1 cellular context compared by ENCODE assay signal in the genomic region with DNA sequence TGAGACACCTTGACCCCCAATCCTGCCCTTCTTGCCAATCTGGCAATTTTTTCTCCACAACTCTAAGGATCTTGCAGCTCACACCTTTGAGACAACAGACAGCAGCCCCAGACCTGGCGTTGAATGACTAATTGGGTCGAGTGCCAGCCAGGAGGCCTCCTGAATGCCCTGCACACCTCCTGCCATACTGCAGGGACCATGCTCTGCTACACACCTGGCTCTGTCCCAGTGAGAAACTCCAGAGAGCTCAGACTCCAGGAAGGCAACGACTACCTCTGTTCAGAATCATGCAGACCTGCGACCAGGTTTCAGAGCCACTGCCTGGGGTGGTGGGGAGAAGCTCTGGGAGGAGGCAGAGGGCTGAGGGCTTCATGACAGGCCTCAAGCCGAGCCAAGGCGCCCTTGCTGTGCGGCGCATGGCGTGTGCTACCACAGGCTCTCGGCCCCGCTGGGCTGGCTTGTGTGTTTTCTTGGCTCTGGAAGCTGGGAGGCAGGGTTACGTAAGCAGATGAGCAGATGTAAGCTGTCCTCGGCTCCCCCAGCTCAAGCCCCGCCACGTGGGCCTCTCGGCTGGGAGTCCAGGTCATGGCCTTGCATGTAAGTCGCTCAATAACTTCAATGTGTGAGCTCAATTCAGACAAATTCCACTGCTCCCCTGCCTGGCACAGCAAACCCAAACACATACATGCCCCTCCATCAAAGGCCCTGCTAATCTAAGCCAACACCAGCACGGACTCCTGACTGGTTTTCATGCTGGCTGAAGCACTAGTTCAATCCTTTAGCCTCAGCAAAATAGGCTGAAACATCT.
TF ChIP-seq lines count a peak whose summit lies in the region.

No MANE protein-coding gene starts in this region.

TF ChIP-seq in HepG2, 621 proteins besides CTCF, POLR2A, EP300 and RAD21 (continued from another document and continues in another):
- TF ChIP-seq, protein P1, sequence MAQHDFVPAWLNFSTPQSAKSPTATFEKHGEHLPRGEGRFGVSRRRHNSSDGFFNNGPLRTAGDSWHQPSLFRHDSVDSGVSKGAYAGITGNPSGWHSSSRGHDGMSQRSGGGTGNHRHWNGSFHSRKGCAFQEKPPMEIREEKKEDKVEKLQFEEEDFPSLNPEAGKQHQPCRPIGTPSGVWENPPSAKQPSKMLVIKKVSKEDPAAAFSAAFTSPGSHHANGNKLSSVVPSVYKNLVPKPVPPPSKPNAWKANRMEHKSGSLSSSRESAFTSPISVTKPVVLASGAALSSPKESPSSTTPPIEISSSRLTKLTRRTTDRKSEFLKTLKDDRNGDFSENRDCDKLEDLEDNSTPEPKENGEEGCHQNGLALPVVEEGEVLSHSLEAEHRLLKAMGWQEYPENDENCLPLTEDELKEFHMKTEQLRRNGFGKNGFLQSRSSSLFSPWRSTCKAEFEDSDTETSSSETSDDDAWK (CRISPR knock-in tag; IDR thresholded peaks at IDR 0.05) = no peak
- TF ChIP-seq ZBTB3 (CRISPR knock-in tag; IDR thresholded peaks at IDR 0.05; ENCODE audit: borderline replicate concordance, low read depth) (0 out of 2 replicates have a peak, but pooled peaks have one; percentile 79), ZBTB38 (CRISPR knock-in tag; IDR thresholded peaks at IDR 0.05) (peak; percentile 88), ISL2 (CRISPR knock-in tag; IDR thresholded peaks at IDR 0.05) (peak; percentile 62; the same call in 1 of the 2 replicates), ZBED4 (CRISPR knock-in tag; IDR thresholded peaks at IDR 0.05; ENCODE audit: borderline replicate concordance) (peak; percentile 36; the same call in 1 of the 2 replicates), ZMAT5 (CRISPR knock-in tag; IDR thresholded peaks at IDR 0.05; ENCODE audit: borderline replicate concordance, low read depth) (no peak), TGIF2 (CRISPR knock-in tag; IDR thresholded peaks at IDR 0.05) (peak; percentile 82), ETV5 (CRISPR knock-in tag; IDR thresholded peaks at IDR 0.05; ENCODE audit: borderline replicate concordance) (peak; percentile 68; the same call in 1 of the 2 replicates), IRX3 (CRISPR knock-in tag; IDR thresholded peaks at IDR 0.05; ENCODE audit: borderline replicate concordance, low read depth) (peak; percentile 56; the same call in 1 of the 2 replicates), ZNF614 (CRISPR knock-in tag; IDR thresholded peaks at IDR 0.05; ENCODE audit: borderline replicate concordance) (peak; percentile 85), KMT2A (CRISPR knock-in tag; IDR thresholded peaks at IDR 0.05) (peak; percentile 90), SOX6 (IDR thresholded peaks at IDR 0.05) (no peak), SOX6 (CRISPR knock-in tag; IDR thresholded peaks at IDR 0.05) (peak; percentile 91), ZNF563 (CRISPR knock-in tag; IDR thresholded peaks at IDR 0.05) (peak; percentile 43; the same call in 1 of the 2 replicates), STAG1 (CRISPR knock-in tag; IDR thresholded peaks at IDR 0.05) (peak; percentile 34), PRDM4 (CRISPR knock-in tag; IDR thresholded peaks at IDR 0.05; ENCODE audit: borderline replicate concordance) (no peak), ZMYM4 (CRISPR knock-in tag; IDR thresholded peaks at IDR 0.05) (peak; percentile 91), ZMAT3 (CRISPR knock-in tag; conservative IDR thresholded peaks at IDR 0.05) (peak; percentile 90), PHF20 (CRISPR knock-in tag; IDR thresholded peaks at IDR 0.05) (peak; percentile 32; the same call in 1 of the 2 replicates)
- TF ChIP-seq, protein P2, sequence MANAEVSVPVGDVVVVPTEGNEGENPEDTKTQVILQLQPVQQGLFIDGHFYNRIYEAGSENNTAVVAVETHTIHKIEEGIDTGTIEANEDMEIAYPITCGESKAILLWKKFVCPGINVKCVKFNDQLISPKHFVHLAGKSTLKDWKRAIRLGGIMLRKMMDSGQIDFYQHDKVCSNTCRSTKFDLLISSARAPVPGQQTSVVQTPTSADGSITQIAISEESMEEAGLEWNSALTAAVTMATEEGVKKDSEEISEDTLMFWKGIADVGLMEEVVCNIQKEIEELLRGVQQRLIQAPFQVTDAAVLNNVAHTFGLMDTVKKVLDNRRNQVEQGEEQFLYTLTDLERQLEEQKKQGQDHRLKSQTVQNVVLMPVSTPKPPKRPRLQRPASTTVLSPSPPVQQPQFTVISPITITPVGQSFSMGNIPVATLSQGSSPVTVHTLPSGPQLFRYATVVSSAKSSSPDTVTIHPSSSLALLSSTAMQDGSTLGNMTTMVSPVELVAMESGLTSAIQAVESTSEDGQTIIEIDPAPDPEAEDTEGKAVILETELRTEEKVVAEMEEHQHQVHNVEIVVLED (CRISPR knock-in tag; IDR thresholded peaks at IDR 0.05; ENCODE audit: borderline replicate concordance) = peak; percentile 63; the same call in 1 of the 2 replicates
- TF ChIP-seq, protein P3, sequence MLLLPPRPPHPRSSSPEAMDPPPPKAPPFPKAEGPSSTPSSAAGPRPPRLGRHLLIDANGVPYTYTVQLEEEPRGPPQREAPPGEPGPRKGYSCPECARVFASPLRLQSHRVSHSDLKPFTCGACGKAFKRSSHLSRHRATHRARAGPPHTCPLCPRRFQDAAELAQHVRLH (CRISPR knock-in tag; IDR thresholded peaks at IDR 0.05; ENCODE audit: borderline replicate concordance, low read depth) = peak; percentile 95
- TF ChIP-seq, protein P4, sequence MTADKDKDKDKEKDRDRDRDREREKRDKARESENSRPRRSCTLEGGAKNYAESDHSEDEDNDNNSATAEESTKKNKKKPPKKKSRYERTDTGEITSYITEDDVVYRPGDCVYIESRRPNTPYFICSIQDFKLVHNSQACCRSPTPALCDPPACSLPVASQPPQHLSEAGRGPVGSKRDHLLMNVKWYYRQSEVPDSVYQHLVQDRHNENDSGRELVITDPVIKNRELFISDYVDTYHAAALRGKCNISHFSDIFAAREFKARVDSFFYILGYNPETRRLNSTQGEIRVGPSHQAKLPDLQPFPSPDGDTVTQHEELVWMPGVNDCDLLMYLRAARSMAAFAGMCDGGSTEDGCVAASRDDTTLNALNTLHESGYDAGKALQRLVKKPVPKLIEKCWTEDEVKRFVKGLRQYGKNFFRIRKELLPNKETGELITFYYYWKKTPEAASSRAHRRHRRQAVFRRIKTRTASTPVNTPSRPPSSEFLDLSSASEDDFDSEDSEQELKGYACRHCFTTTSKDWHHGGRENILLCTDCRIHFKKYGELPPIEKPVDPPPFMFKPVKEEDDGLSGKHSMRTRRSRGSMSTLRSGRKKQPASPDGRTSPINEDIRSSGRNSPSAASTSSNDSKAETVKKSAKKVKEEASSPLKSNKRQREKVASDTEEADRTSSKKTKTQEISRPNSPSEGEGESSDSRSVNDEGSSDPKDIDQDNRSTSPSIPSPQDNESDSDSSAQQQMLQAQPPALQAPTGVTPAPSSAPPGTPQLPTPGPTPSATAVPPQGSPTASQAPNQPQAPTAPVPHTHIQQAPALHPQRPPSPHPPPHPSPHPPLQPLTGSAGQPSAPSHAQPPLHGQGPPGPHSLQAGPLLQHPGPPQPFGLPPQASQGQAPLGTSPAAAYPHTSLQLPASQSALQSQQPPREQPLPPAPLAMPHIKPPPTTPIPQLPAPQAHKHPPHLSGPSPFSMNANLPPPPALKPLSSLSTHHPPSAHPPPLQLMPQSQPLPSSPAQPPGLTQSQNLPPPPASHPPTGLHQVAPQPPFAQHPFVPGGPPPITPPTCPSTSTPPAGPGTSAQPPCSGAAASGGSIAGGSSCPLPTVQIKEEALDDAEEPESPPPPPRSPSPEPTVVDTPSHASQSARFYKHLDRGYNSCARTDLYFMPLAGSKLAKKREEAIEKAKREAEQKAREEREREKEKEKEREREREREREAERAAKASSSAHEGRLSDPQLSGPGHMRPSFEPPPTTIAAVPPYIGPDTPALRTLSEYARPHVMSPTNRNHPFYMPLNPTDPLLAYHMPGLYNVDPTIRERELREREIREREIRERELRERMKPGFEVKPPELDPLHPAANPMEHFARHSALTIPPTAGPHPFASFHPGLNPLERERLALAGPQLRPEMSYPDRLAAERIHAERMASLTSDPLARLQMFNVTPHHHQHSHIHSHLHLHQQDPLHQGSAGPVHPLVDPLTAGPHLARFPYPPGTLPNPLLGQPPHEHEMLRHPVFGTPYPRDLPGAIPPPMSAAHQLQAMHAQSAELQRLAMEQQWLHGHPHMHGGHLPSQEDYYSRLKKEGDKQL (CRISPR knock-in tag; IDR thresholded peaks at IDR 0.05; ENCODE audit: low read depth) = peak; percentile 33; the same call in 1 of the 2 replicates
- TF ChIP-seq, protein P5, sequence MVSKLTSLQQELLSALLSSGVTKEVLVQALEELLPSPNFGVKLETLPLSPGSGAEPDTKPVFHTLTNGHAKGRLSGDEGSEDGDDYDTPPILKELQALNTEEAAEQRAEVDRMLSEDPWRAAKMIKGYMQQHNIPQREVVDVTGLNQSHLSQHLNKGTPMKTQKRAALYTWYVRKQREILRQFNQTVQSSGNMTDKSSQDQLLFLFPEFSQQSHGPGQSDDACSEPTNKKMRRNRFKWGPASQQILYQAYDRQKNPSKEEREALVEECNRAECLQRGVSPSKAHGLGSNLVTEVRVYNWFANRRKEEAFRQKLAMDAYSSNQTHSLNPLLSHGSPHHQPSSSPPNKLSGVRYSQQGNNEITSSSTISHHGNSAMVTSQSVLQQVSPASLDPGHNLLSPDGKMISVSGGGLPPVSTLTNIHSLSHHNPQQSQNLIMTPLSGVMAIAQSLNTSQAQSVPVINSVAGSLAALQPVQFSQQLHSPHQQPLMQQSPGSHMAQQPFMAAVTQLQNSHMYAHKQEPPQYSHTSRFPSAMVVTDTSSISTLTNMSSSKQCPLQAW (CRISPR knock-in tag; IDR thresholded peaks at IDR 0.05) = peak; percentile 94
- TF ChIP-seq, protein P6, sequence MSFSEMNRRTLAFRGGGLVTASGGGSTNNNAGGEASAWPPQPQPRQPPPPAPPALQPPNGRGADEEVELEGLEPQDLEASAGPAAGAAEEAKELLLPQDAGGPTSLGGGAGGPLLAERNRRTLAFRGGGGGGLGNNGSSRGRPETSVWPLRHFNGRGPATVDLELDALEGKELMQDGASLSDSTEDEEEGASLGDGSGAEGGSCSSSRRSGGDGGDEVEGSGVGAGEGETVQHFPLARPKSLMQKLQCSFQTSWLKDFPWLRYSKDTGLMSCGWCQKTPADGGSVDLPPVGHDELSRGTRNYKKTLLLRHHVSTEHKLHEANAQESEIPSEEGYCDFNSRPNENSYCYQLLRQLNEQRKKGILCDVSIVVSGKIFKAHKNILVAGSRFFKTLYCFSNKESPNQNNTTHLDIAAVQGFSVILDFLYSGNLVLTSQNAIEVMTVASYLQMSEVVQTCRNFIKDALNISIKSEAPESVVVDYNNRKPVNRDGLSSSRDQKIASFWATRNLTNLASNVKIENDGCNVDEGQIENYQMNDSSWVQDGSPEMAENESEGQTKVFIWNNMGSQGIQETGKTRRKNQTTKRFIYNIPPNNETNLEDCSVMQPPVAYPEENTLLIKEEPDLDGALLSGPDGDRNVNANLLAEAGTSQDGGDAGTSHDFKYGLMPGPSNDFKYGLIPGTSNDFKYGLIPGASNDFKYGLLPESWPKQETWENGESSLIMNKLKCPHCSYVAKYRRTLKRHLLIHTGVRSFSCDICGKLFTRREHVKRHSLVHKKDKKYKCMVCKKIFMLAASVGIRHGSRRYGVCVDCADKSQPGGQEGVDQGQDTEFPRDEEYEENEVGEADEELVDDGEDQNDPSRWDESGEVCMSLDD (CRISPR knock-in tag; IDR thresholded peaks at IDR 0.05; ENCODE audit: borderline replicate concordance) = no peak
- TF ChIP-seq, protein P7, sequence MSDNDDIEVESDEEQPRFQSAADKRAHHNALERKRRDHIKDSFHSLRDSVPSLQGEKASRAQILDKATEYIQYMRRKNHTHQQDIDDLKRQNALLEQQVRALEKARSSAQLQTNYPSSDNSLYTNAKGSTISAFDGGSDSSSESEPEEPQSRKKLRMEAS (IDR thresholded peaks at IDR 0.05) = peak; percentile 99
